In genomic region chr11:62889484-62890437, GRCh38 we compare ENCODE assay signal across 1 cellular context.
TF ChIP-seq lines count a peak whose summit lies in the region.

No MANE protein-coding gene starts in this region.

TF ChIP-seq in WTC11, 78 proteins besides CTCF, POLR2A, EP300 and RAD21 (continued from another document and continues in another):
- TF ChIP-seq ZNF425 (CRISPR knock-in tag; conservative IDR thresholded peaks at IDR 0.05), result peak; percentile 77
- TF ChIP-seq OVOL2 (CRISPR knock-in tag; IDR thresholded peaks at IDR 0.05; ENCODE audit: borderline replicate concordance), result no peak
- no peak for TF ChIP-seq ATF2 (CRISPR knock-in tag; IDR thresholded peaks at IDR 0.05; ENCODE audit: borderline replicate concordance, low read depth)
- TF ChIP-seq RELA (CRISPR knock-in tag; IDR thresholded peaks at IDR 0.05; ENCODE audit: borderline replicate concordance), result no peak
- TF ChIP-seq ZNF263 (CRISPR knock-in tag; IDR thresholded peaks at IDR 0.05; ENCODE audit: low read depth), result no peak
- TF ChIP-seq AFF4 (CRISPR knock-in tag; IDR thresholded peaks at IDR 0.05; ENCODE audit: borderline replicate concordance), result no peak
- peak; percentile 93 for TF ChIP-seq NFATC4 (CRISPR knock-in tag; IDR thresholded peaks at IDR 0.05)
- no peak for TF ChIP-seq JUN (CRISPR knock-in tag; IDR thresholded peaks at IDR 0.05)
- TF ChIP-seq EMX1 (CRISPR knock-in tag; IDR thresholded peaks at IDR 0.05), result peak; percentile 74
- TF ChIP-seq HMGA2 (CRISPR knock-in tag; IDR thresholded peaks at IDR 0.05), result no peak
- no peak; the same call in 1 of the 2 replicates for TF ChIP-seq E2F1 (CRISPR knock-in tag; IDR thresholded peaks at IDR 0.05)
- peak; percentile 57; the same call in 1 of the 2 replicates for TF ChIP-seq ZMAT4 (CRISPR knock-in tag; IDR thresholded peaks at IDR 0.05)
- TF ChIP-seq IRF1 (CRISPR knock-in tag; IDR thresholded peaks at IDR 0.05), result no peak
- no peak for TF ChIP-seq USF2 (CRISPR knock-in tag; IDR thresholded peaks at IDR 0.05)
- no peak for TF ChIP-seq ZNF317 (CRISPR knock-in tag; IDR thresholded peaks at IDR 0.05; ENCODE audit: borderline replicate concordance, low read depth)
- no peak for TF ChIP-seq ATF1 (CRISPR knock-in tag; IDR thresholded peaks at IDR 0.05)
- TF ChIP-seq CREM (CRISPR knock-in tag; IDR thresholded peaks at IDR 0.05), result no peak
- TF ChIP-seq PRDM15 (CRISPR knock-in tag; IDR thresholded peaks at IDR 0.05), result no peak
- no peak for TF ChIP-seq ZNF396 (CRISPR knock-in tag; IDR thresholded peaks at IDR 0.05; ENCODE audit: borderline replicate concordance)
- TF ChIP-seq ZNF423 (CRISPR knock-in tag; IDR thresholded peaks at IDR 0.05), result no peak
- TF ChIP-seq ARID4B (CRISPR knock-in tag; IDR thresholded peaks at IDR 0.05; ENCODE audit: borderline replicate concordance), result no peak; the same call in 1 of the 2 replicates
- TF ChIP-seq ATF3 (CRISPR knock-in tag; conservative IDR thresholded peaks at IDR 0.05), result no peak
- TF ChIP-seq ZNF232 (CRISPR knock-in tag; IDR thresholded peaks at IDR 0.05), result no peak
- no peak for TF ChIP-seq ZBTB21 (CRISPR knock-in tag; IDR thresholded peaks at IDR 0.05; ENCODE audit: borderline replicate concordance)
- TF ChIP-seq ZSCAN18 (CRISPR knock-in tag; IDR thresholded peaks at IDR 0.05), result no peak
- TF ChIP-seq RORB (CRISPR knock-in tag; IDR thresholded peaks at IDR 0.05), result no peak
- TF ChIP-seq ETV6 (CRISPR knock-in tag; IDR thresholded peaks at IDR 0.05), result no peak
- TF ChIP-seq E2F4 (CRISPR knock-in tag; IDR thresholded peaks at IDR 0.05; ENCODE audit: borderline replicate concordance, low read depth), result no peak
- 0 out of 2 replicates have a peak, but pooled peaks have one; percentile 9 for TF ChIP-seq TEAD4 (CRISPR knock-in tag; IDR thresholded peaks at IDR 0.05)
- TF ChIP-seq SMAD3 (CRISPR knock-in tag; IDR thresholded peaks at IDR 0.05; ENCODE audit: borderline replicate concordance), result no peak
